ENCODE assay signal across 20 cellular contexts in the genomic region with DNA sequence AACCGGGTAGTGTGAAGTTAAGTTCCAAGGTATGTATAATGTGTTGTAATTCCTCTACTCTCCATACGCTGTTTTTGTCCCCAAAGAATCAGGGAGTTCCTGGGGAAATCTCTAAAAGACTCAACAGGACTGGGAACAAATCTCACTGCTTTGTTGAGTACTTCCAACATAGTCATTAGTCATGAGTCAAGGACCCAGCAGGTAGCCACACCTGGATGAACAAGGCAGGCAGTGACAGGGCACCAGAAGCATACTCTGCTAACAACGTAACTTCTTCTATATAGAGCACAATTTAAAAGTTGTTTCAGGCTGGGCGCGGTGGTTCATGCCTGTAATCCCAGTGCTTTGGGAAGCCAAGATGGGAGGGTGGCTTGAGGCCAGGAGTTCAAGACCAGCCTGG.
"Had no signal": no experiment of that assay in that cellular context is flagged by ENCODE, and none has a peak within 500 bp of the region (broad histone marks: within the 10 kb centered on the region; RNA-seq: fewer than 3 reads in every experiment).

No MANE protein-coding gene starts in this region.

- H3K36me3 ChIP-seq: adrenal gland, ascending aorta, colonic mucosa, heart right ventricle, right atrium auricular region, spleen had no signal

- H3K4me1 Mint-ChIP-seq: central memory CD8-positive, alpha-beta T cell had no signal

- H3K9me3 Mint-ChIP-seq: central memory CD8-positive, alpha-beta T cell; immature natural killer cell; natural killer cell treated with Interleukin-12 subunit alpha and Interleukin-12 subunit beta and Interleukin-15 and Interleukin-18, amount 100 ng/mL, for 72 hours; type B pancreatic cell had no signal

- H3K27ac Mint-ChIP-seq: activated naive CD8-positive, alpha-beta T cell; immature natural killer cell; natural killer cell treated with Interleukin-12 subunit alpha and Interleukin-12 subunit beta and Interleukin-15 and Interleukin-18, amount 100 ng/mL, for 72 hours; type B pancreatic cell had no signal

- DNase-seq: activated T-cell treated with anti-CD3 and anti-CD28 coated beads, Interleukin-2, amount 50 U/mL, for 1 hour; adrenal gland; colonic mucosa; heart right ventricle; immature natural killer cell; kidney glomerular epithelial cell; left ventricle myocardium superior; psoas muscle; spleen; stimulated activated CD4-positive, alpha-beta T cell treated with anti-CD3 and anti-CD28 coated beads, Interleukin-4, amount 100 ng/mL, for 1 hour; stimulated activated naive CD4-positive, alpha-beta T cell; T-helper 9 cell; testis had no signal

- H3K4me3 ChIP-seq: adrenal gland, ascending aorta, colonic mucosa, heart right ventricle, psoas muscle, right atrium auricular region, spleen, testis had no signal

- H3K27me3 ChIP-seq: adrenal gland, ascending aorta, colonic mucosa, right atrium auricular region, testis had no signal

- H3K4me1 ChIP-seq: ascending aorta, colonic mucosa, psoas muscle, right atrium auricular region, testis had no signal

- H3K27ac ChIP-seq: adrenal gland, ascending aorta, colonic mucosa, epithelial cell of prostate, heart right ventricle, psoas muscle, right atrium auricular region, spleen, testis had no signal

- H3K9me3 ChIP-seq: adrenal gland, ascending aorta, colonic mucosa, heart right ventricle, psoas muscle, right atrium auricular region, spleen, testis had no signal

- H3K4me3 Mint-ChIP-seq: activated naive CD8-positive, alpha-beta T cell; central memory CD8-positive, alpha-beta T cell; immature natural killer cell; natural killer cell treated with Interleukin-12 subunit alpha and Interleukin-12 subunit beta and Interleukin-15 and Interleukin-18, amount 100 ng/mL, for 72 hours; type B pancreatic cell had no signal

- H3K36me3 Mint-ChIP-seq: activated naive CD8-positive, alpha-beta T cell; immature natural killer cell; natural killer cell treated with Interleukin-12 subunit alpha and Interleukin-12 subunit beta and Interleukin-15 and Interleukin-18, amount 100 ng/mL, for 72 hours; type B pancreatic cell had no signal

- ATAC-seq: heart right ventricle; left ventricle myocardium superior; natural killer cell treated with Interleukin-12 subunit alpha and Interleukin-12 subunit beta and Interleukin-15 and Interleukin-18, amount 100 ng/mL, for 72 hours; psoas muscle had no signal
